ENCODE assay signal across 1 cellular context in genomic region chr4:3812211-3812934, GRCh38.
TF ChIP-seq lines count a peak whose summit lies in the region.

No MANE protein-coding gene starts in this region.

TF ChIP-seq in HepG2, 621 proteins besides CTCF, POLR2A, EP300 and RAD21 (continued from another document and continues in another):
- TF ChIP-seq ZFY (CRISPR knock-in tag; IDR thresholded peaks at IDR 0.05) (0 out of 2 replicates have a peak, but pooled peaks have one; percentile 19), SOX5 (CRISPR knock-in tag; IDR thresholded peaks at IDR 0.05; ENCODE audit: borderline replicate concordance) (peak; percentile 59; the same call in 1 of the 2 replicates), GATAD2A (CRISPR knock-in tag; IDR thresholded peaks at IDR 0.05) (peak; percentile 39; the same call in 1 of the 2 replicates), SAP130 (CRISPR knock-in tag; IDR thresholded peaks at IDR 0.05; ENCODE audit: low read depth) (peak; percentile 57; the same call in 1 of the 2 replicates), NFRKB (IDR thresholded peaks at IDR 0.05) (no peak), KAT8 (CRISPR knock-in tag; IDR thresholded peaks at IDR 0.05) (0 out of 2 replicates have a peak, but pooled peaks have one; percentile 16), CEBPG (CRISPR knock-in tag; IDR thresholded peaks at IDR 0.05) (peak; percentile 47), ARID5B (CRISPR knock-in tag; IDR thresholded peaks at IDR 0.05) (peak; percentile 17; the same call in 1 of the 2 replicates), ZNF44 (CRISPR knock-in tag; IDR thresholded peaks at IDR 0.05) (no peak), ARID4A (CRISPR knock-in tag; IDR thresholded peaks at IDR 0.05; ENCODE audit: borderline replicate concordance) (peak; percentile 41; the same call in 1 of the 2 replicates), TBX2 (CRISPR knock-in tag; IDR thresholded peaks at IDR 0.05; ENCODE audit: borderline replicate concordance) (peak; percentile 34; the same call in 1 of the 2 replicates), TGIF2 (CRISPR knock-in tag; IDR thresholded peaks at IDR 0.05) (peak; percentile 54; the same call in 1 of the 2 replicates), ZNF264 (CRISPR knock-in tag; IDR thresholded peaks at IDR 0.05) (no peak), ZFP91 (CRISPR knock-in tag; IDR thresholded peaks at IDR 0.05; ENCODE audit: borderline replicate concordance) (0 out of 2 replicates have a peak, but pooled peaks have one; percentile 39), CEBPB (IDR thresholded peaks at IDR 0.05; ENCODE audit: borderline replicate concordance, low read depth, low read length) (peak; percentile 75; the same call in 1 of the 2 replicates), IKZF5 (CRISPR knock-in tag; IDR thresholded peaks at IDR 0.05) (no peak), ZBTB38 (CRISPR knock-in tag; IDR thresholded peaks at IDR 0.05) (0 out of 2 replicates have a peak, but pooled peaks have one; percentile 15), GMEB1 (CRISPR knock-in tag; IDR thresholded peaks at IDR 0.05; ENCODE audit: borderline replicate concordance) (no peak), RFX1 (IDR thresholded peaks at IDR 0.05) (no peak), NR2C2 (CRISPR knock-in tag; IDR thresholded peaks at IDR 0.05; ENCODE audit: borderline replicate concordance) (peak; percentile 69), THAP9 (CRISPR knock-in tag; IDR thresholded peaks at IDR 0.05; ENCODE audit: borderline replicate concordance) (no peak), NR2F6 (IDR thresholded peaks at IDR 0.05) (peak; percentile 34; the same call in 1 of the 2 replicates), NR2F6 (CRISPR knock-in tag; IDR thresholded peaks at IDR 0.05) (peak; percentile 68), ZBTB33 (CRISPR knock-in tag; IDR thresholded peaks at IDR 0.05) (0 out of 2 replicates have a peak, but pooled peaks have one; percentile 13), FOXC1 (CRISPR knock-in tag; IDR thresholded peaks at IDR 0.05; ENCODE audit: borderline replicate concordance) (0 out of 2 replicates have a peak, but pooled peaks have one; percentile 49), NR2F1 (CRISPR knock-in tag; IDR thresholded peaks at IDR 0.05) (peak in 1 of 2 experiments; percentile 50; a peak in 2 of 4 replicates), FOXA3 (CRISPR knock-in tag; IDR thresholded peaks at IDR 0.05) (0 out of 2 replicates have a peak, but pooled peaks have one; percentile 23), SP5 (CRISPR knock-in tag; IDR thresholded peaks at IDR 0.05; ENCODE audit: borderline replicate concordance, low read depth) (peak; percentile 82), ZNF687 (CRISPR knock-in tag; IDR thresholded peaks at IDR 0.05) (peak; percentile 73), SALL1 (CRISPR knock-in tag; IDR thresholded peaks at IDR 0.05) (peak; percentile 36; the same call in 1 of the 2 replicates), TBX3 (IDR thresholded peaks at IDR 0.05; ENCODE audit: borderline replicate concordance) (no peak), TCF7L2 (IDR thresholded peaks at IDR 0.05; ENCODE audit: low read depth, low read length) (no peak), FOSL2 (CRISPR knock-in tag; IDR thresholded peaks at IDR 0.05) (peak; percentile 60), KDM2A (CRISPR knock-in tag; IDR thresholded peaks at IDR 0.05; ENCODE audit: borderline replicate concordance, low read depth) (peak; percentile 23; the same call in 1 of the 2 replicates)
